Comparison of ENCODE assay signal across 8 cellular contexts in the genomic region with DNA sequence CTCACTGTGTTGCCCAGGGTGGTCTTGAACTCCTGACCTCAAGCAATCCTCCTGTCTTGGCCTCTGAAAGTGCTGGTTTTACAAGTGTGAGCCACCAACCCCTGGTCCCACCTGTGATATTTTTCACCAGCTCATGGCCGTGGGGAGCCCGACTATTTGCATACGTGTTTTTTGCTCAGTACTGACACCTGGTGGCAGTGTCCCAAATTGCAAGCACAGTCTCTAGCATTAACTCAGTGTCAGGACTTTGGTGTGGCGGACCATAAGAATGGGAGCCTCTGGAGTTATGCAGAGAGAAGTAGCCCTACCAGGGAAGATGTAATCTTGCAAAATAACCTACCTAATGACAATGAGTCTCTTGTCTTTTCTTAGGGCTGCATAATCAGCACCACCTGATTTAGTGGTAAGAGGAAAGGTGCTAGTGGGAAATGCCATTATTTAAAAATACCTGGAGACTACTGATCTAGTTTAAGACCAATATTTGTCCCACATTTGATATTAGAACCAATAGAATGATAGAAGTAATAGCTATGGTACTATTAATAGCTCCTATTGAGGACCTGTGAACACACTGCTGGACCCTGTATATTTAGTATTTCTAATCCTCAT.
DNase-seq lines count a peak whose midpoint lies in the region; ATAC-seq lines count a peak whose summit lies in the region.

No MANE protein-coding gene starts in this region.

- ATAC-seq in HG03432 (IDR thresholded peaks at IDR 0.05; ENCODE audit: unreplicated experiment) (no peak), HG02588 (IDR thresholded peaks at IDR 0.05; ENCODE audit: unreplicated experiment) (no peak)

- DNase-seq in NCI-H82 (lab: John Stamatoyannopoulos, UW) = peak; percentile 76
- no peak for DNase-seq in NCI-H82 treated with DMSO at 0.1 percent for 48 hours (lab: John Stamatoyannopoulos, UW; ENCODE audit: unreplicated experiment)
- DNase-seq in SKM-1 treated with dmso at 0.1 percent for 144 hours (lab: John Stamatoyannopoulos, UW; ENCODE audit: unreplicated experiment) = peak; percentile 11
- DNase-seq in epithelial cell of prostate (ENCODE audit: low read depth, low spot score) = no peak
- peak; percentile 10 to 26 for DNase-seq in stimulated activated CD4-positive, alpha-beta T cell treated with anti-CD3 and anti-CD28 coated beads, Interleukin-4, amount 100 ng/mL, for 4 hours
- no peak for DNase-seq in A172 (ENCODE audit: low spot score)

- H3K27ac ChIP-seq in epithelial cell of prostate = peak overlapping the region; percentile 49

Comparison
In these comparisons a context has a peak if more than half of its experiments do, and no peak if none do; other contexts are left out.
1. DNase-seq: peak in NCI-H82 (single experiment), SKM-1 treated with dmso at 0.1 percent for 144 hours (single experiment) and stimulated activated CD4-positive, alpha-beta T cell treated with anti-CD3 and anti-CD28 coated beads, Interleukin-4, amount 100 ng/mL, for 4 hours (2 of 2); none in NCI-H82 treated with DMSO at 0.1 percent for 48 hours (single experiment), epithelial cell of prostate (single experiment) and A172 (single experiment).